11 cellular contexts compared by ENCODE assay signal in the genomic region with DNA sequence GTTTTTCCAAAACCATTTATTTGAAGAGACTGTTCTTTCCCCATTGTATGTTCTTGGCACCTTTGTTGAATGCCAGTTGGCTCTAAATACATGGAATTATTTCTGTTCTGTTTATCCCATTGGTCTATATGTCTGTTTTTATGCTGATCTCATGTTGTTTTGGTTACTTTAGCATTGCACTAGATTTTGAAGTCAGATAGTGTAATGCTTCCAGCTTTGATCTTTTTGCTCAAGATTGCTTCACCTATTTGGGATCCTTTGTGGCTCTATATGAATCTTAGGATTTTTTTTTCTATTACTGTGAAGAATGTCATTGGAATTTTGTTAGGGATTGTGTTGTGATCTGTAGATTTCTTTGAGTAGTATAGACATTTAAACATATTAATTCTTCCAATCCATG.
"Had no signal": no experiment of that assay in that cellular context is flagged by ENCODE, and none has a peak within 500 bp of the region (broad histone marks: within the 10 kb centered on the region; RNA-seq: fewer than 3 reads in every experiment).

No MANE protein-coding gene starts in this region.

- H3K4me1 ChIP-seq: HAP-1 had no signal

- DNase-seq: GM23248, GOT3, H7, H9, HCEC 1CT, HFFc6 had no signal

- H3K36me3 ChIP-seq: HAP-1 had no signal

- ATAC-seq: GM23338, HCT116 had no signal

- H3K4me2 ChIP-seq: GM23338 had no signal

- H3K27ac ChIP-seq: GM23248 had no signal

- H3K4me1 Mint-ChIP-seq: GM23338, H9 had no signal

- H3K9ac ChIP-seq: GM23248 had no signal

- H3K9me3 ChIP-seq: HAP-1 had no signal

- H3K4me3 ChIP-seq: GM23248, GM23338, HAP-1 had no signal

- H2AFZ ChIP-seq: GM23248, GM23338 had no signal

- H3K4me3 Mint-ChIP-seq: GM23338, H9, HFFc6 had no signal

- FAIRE-seq: H1, H54 had no signal

- H3K27ac Mint-ChIP-seq: GM23338, H9, HFFc6 had no signal
